Comparison of ENCODE assay signal across 1 cellular context in the genomic region with DNA sequence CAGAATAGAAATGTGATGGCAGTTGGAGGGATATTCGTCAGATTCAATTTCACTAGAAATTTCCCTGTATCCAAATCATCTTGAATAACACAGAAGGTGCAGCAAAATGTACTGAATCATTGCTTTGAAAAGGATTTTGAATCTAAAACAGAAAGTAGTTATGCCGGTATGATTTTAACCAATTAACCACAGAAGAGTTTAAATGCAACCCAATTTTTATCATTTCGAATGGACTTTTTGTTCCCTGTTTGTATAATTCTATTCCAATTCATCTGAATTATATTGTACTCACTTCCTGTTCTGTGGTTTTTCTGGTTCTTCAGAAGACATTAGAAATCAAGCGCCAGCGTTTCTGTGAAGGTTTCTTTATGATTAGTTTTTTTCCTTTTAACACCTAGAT.
TF ChIP-seq lines count a peak whose summit lies in the region.

No MANE protein-coding gene starts in this region.

TF ChIP-seq in GM12878, 131 proteins besides CTCF, POLR2A, EP300 and RAD21 (continued from another document):
- 0 out of 2 replicates have a peak, but pooled peaks have one; percentile 43 for TF ChIP-seq MLLT1 (IDR thresholded peaks at IDR 0.05)
- TF ChIP-seq NBN (IDR thresholded peaks at IDR 0.05), result no peak
- TF ChIP-seq IKZF2 (IDR thresholded peaks at IDR 0.05), result peak; percentile 15 to 41; a peak in 2 of 4 replicates
- TF ChIP-seq RUNX3 (IDR thresholded peaks at IDR 0.05; ENCODE audit: low read length), result peak; percentile 71
